ENCODE assay signal across 1 cellular context in the genomic region with DNA sequence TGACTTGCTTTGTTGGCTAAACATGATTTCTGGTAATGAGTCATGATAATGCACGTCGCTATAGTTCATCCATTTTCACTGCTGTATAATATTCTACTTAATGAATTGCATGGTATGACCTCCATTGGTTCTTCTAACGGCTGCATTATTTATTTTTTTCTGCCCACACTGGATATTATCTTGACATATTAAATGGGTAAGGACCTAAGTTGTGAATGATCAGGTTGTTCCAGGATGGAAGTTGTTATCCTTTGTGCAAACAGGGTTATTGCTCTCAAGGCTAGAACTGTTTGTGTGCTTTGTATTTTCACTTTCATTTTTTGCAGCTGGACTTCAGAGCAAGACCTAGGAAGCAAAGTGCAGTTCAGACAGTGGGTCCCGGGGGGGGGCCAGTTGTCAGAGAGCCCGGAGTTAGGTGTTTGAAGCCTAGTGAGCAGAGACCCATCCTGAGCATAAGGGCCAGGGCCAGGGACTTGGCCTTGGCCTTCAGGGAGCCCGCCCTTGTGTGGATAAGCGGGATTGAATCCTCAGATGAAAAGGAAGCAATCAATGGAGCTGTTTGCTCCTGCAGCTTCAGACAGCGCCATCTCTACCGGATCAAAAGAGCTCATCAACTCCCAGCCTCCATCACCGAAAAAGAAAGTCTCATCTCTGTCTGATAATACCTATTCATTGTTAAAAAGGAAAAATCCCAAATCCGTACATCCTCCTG.
TF ChIP-seq lines count a peak whose summit lies in the region.

No MANE protein-coding gene starts in this region.

TF ChIP-seq in HepG2, 621 proteins besides CTCF, POLR2A, EP300 and RAD21 (continued from another document):
- TF ChIP-seq, protein P1, sequence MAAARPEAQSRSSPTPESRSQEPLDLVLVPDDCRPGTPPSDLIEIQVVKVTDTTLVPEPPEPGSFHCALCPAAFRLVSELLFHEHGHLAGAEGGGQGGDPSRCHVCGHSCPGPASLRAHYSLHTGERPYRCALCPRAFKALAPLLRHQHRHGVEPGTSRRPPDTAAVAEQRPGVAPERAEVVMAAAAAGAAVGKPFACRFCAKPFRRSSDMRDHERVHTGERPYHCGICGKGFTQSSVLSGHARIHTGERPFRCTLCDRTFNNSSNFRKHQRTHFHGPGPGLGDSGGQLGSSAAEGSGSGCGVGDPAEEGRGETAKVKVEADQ (CRISPR knock-in tag; IDR thresholded peaks at IDR 0.05; ENCODE audit: borderline replicate concordance): no peak
- TF ChIP-seq ARNT2 (CRISPR knock-in tag; IDR thresholded peaks at IDR 0.05; ENCODE audit: low read depth): peak; percentile 50; the same call in 1 of the 2 replicates
- peak; percentile 79; the same call in 1 of the 2 replicates for TF ChIP-seq SPEN (CRISPR knock-in tag; IDR thresholded peaks at IDR 0.05; ENCODE audit: low read depth)
- TF ChIP-seq, protein P2, sequence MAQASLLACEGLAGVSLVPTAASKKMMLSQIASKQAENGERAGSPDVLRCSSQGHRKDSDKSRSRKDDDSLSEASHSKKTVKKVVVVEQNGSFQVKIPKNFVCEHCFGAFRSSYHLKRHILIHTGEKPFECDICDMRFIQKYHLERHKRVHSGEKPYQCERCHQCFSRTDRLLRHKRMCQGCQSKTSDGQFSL (CRISPR knock-in tag; IDR thresholded peaks at IDR 0.05): peak; percentile 90
- peak; percentile 90 for TF ChIP-seq MEF2D (CRISPR knock-in tag; IDR thresholded peaks at IDR 0.05)
- TF ChIP-seq ARNT (IDR thresholded peaks at IDR 0.05): no peak
- TF ChIP-seq ZNF746 (CRISPR knock-in tag; IDR thresholded peaks at IDR 0.05): peak; percentile 84; the same call in 1 of the 2 replicates
- TF ChIP-seq ZBTB1 (CRISPR knock-in tag; IDR thresholded peaks at IDR 0.05; ENCODE audit: borderline replicate concordance): no peak
- TF ChIP-seq U2AF1 (optimal IDR thresholded peaks at IDR 0.05; ENCODE audit: low read depth, low read length): no peak
- TF ChIP-seq ATAD3A (CRISPR knock-in tag; IDR thresholded peaks at IDR 0.05): no peak
- peak; percentile 58; the same call in 1 of the 2 replicates for TF ChIP-seq MIER3 (CRISPR knock-in tag; IDR thresholded peaks at IDR 0.05; ENCODE audit: borderline replicate concordance)
- TF ChIP-seq ZNF484 (CRISPR knock-in tag; IDR thresholded peaks at IDR 0.05; ENCODE audit: borderline replicate concordance, low read depth): no peak
- TF ChIP-seq ZNF782 (CRISPR knock-in tag; IDR thresholded peaks at IDR 0.05; ENCODE audit: borderline replicate concordance): no peak
- TF ChIP-seq ZNF432 (CRISPR knock-in tag; IDR thresholded peaks at IDR 0.05; ENCODE audit: borderline replicate concordance): no peak
- no peak for TF ChIP-seq NCOA5 (CRISPR knock-in tag; IDR thresholded peaks at IDR 0.05)
- no peak for TF ChIP-seq ZNF557 (CRISPR knock-in tag; IDR thresholded peaks at IDR 0.05)
- TF ChIP-seq MAFK (conservative IDR thresholded peaks at IDR 0.05 in 1 of 2, IDR thresholded peaks at IDR 0.05 in 1 of 2; ENCODE audit: low read length in 2 of 2): no peak
- TF ChIP-seq HOXA5 (CRISPR knock-in tag; IDR thresholded peaks at IDR 0.05): no peak
- no peak for TF ChIP-seq TEAD2 (CRISPR knock-in tag; IDR thresholded peaks at IDR 0.05)
- TF ChIP-seq, protein P3, sequence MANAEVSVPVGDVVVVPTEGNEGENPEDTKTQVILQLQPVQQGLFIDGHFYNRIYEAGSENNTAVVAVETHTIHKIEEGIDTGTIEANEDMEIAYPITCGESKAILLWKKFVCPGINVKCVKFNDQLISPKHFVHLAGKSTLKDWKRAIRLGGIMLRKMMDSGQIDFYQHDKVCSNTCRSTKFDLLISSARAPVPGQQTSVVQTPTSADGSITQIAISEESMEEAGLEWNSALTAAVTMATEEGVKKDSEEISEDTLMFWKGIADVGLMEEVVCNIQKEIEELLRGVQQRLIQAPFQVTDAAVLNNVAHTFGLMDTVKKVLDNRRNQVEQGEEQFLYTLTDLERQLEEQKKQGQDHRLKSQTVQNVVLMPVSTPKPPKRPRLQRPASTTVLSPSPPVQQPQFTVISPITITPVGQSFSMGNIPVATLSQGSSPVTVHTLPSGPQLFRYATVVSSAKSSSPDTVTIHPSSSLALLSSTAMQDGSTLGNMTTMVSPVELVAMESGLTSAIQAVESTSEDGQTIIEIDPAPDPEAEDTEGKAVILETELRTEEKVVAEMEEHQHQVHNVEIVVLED (CRISPR knock-in tag; IDR thresholded peaks at IDR 0.05; ENCODE audit: borderline replicate concordance): peak; percentile 62; the same call in 1 of the 2 replicates
- no peak for TF ChIP-seq EED (CRISPR knock-in tag; IDR thresholded peaks at IDR 0.05)
- no peak for TF ChIP-seq KAT2B (IDR thresholded peaks at IDR 0.05; ENCODE audit: borderline replicate concordance, low read depth, low read length)
- peak; percentile 22; the same call in 1 of the 2 replicates for TF ChIP-seq GLI4 (CRISPR knock-in tag; IDR thresholded peaks at IDR 0.05; ENCODE audit: borderline replicate concordance)
- TF ChIP-seq MATR3 (CRISPR knock-in tag; IDR thresholded peaks at IDR 0.05): no peak
- no peak; the same call in 1 of the 2 replicates for TF ChIP-seq ADNP (CRISPR knock-in tag; IDR thresholded peaks at IDR 0.05)
- TF ChIP-seq SATB2 (CRISPR knock-in tag; IDR thresholded peaks at IDR 0.05): 0 out of 2 replicates have a peak, but pooled peaks have one; percentile 17
- no peak for TF ChIP-seq ZIK1 (CRISPR knock-in tag; IDR thresholded peaks at IDR 0.05; ENCODE audit: borderline replicate concordance, low read depth)
- no peak for TF ChIP-seq ZNF354B (CRISPR knock-in tag; IDR thresholded peaks at IDR 0.05)
- no peak for TF ChIP-seq PTBP1 (IDR thresholded peaks at IDR 0.05; ENCODE audit: low read depth, low read length, poor library complexity, severe bottlenecking)
- TF ChIP-seq GATA4 (IDR thresholded peaks at IDR 0.05; ENCODE audit: borderline replicate concordance, low read depth): peak; percentile 92
- no peak; the same call in 1 of the 2 replicates for TF ChIP-seq SP2 (CRISPR knock-in tag; IDR thresholded peaks at IDR 0.05)
- TF ChIP-seq MTA1 (CRISPR knock-in tag; IDR thresholded peaks at IDR 0.05; ENCODE audit: borderline replicate concordance): peak; percentile 83; the same call in 1 of the 2 replicates
- TF ChIP-seq, protein P4, sequence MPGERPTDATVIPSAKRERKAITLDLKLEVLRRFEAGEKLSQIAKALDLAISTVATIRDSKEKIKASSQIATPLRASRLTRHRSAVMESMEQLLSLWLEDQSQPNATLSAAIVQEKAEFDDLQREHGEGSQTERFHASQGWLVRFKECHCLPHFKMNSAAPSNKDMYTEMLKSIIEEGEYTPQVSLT (CRISPR knock-in tag; IDR thresholded peaks at IDR 0.05; ENCODE audit: borderline replicate concordance, low read depth): no peak
